ENCODE assay signal across 21 cellular contexts in genomic region chr5:115611873-115612272, GRCh38. TPM values are rescaled to one million over a fixed set of nuclear protein-coding genes. Genes with fewer than 3 reads are reported as not detected.
"Had no signal": no experiment of that assay in that cellular context is flagged by ENCODE, and none has a peak within 500 bp of the region (broad histone marks: within the 10 kb centered on the region; RNA-seq: fewer than 3 reads in every experiment).

No MANE protein-coding gene starts in this region.

- FAIRE-seq: RCC 7860 had no signal

- H3K27me3 ChIP-seq: MG63 had no signal

- H3K9ac ChIP-seq: SK-N-SH had no signal

- H3K4me3 ChIP-seq: MG63 had no signal

- H3K9me2 ChIP-seq: SK-N-SH had no signal

- DNase-seq: Karpas-422, KG1, MG63, NCI-H1092, NCI-H1105 treated with DMSO at 0.1 percent for 48 hours, NCI-H1417 treated with DMSO at 0.1 percent for 48 hours, NCI-H146, NCI-H1930, NCI-H2081, NCI-H2171, NCI-H226, NCI-H510A, NCI-H524 treated with DMSO at 0.1 percent for 48 hours, NCI-H69, NCI-H774, RPMI8226, SHP77, SK-N-SH, SW 1271 had no signal

- H3K4me2 ChIP-seq: SK-N-SH had no signal

- H3K9me3 ChIP-seq: MG63, SK-N-SH had no signal

RNA-seq across cellular contexts. Expression of gene TICAM2, which starts 9.6 kb away (rescaled TPM):
- total RNA-seq: HT-29 had no signal
- polyA plus RNA-seq: SK-N-SH had no signal
